13 cellular contexts compared by ENCODE assay signal in the genomic region with DNA sequence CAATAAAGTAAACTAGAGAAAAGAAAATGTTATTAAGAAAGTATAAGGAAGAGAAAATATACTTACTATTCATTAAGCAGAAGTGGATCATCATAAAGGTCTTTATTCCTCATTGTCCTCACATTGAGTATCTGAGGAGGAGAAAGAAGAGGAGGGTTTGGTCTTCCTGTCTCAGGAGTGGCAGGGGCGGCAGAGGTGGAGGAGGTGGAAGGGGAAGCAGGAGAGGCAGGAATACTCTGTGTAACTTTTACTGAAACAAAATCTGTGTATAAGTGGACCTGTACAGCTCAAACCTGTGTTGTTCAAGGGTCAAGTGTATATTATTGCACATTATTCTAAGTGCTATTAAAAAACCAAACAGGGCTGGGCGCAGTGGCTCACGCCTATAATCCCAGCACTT.
"Had no signal": no experiment of that assay in that cellular context is flagged by ENCODE, and none has a peak within 500 bp of the region (broad histone marks: within the 10 kb centered on the region; RNA-seq: fewer than 3 reads in every experiment).

No MANE protein-coding gene starts in this region.

- H3K36me3 Mint-ChIP-seq: natural killer cell treated with Interleukin-12 subunit alpha and Interleukin-12 subunit beta and Interleukin-15 and Interleukin-18, amount 100 ng/mL, for 72 hours; T-cell had no signal

- ATAC-seq: activated CD8-positive, alpha-beta T cell treated with anti-CD3 and anti-CD28 coated beads, Interleukin-2, amount 10 ng/mL, durations not matched to agents 7 days and 5 days; natural killer cell treated with Interleukin-12 subunit alpha and Interleukin-12 subunit beta and Interleukin-15 and Interleukin-18, amount 100 ng/mL, for 72 hours; T-cell had no signal

- H3K36me3 ChIP-seq: WERI-Rb-1 had no signal

- H3K27ac ChIP-seq: WERI-Rb-1 had no signal

- H3K27me3 Mint-ChIP-seq: dendritic cell treated with granulocyte-macrophage colony-stimulating factor and Interleukin-4, amounts not matched to agents 40 ng/mL and 50 ng/mL, for 4 days; natural killer cell treated with Interleukin-12 subunit alpha and Interleukin-12 subunit beta and Interleukin-15 and Interleukin-18, amount 100 ng/mL, for 72 hours; T-cell had no signal

- H3K4me3 Mint-ChIP-seq: activated CD8-positive, alpha-beta T cell treated with anti-CD3 and anti-CD28 coated beads, Interleukin-2, amount 10 ng/mL, durations not matched to agents 7 days and 5 days; activated T-helper 1 cell treated with anti-CD3 and anti-CD28 coated beads, Interleukin-12 subunit alpha, Interleukin-12 subunit beta, Interleukin-2, Interleukin-4 antibody, amounts not matched to agents 30 ng/mL and 10 ng/mL and 1 ng/mL, durations not matched to agents 14 hours and 24 hours and 36 hours; dendritic cell treated with granulocyte-macrophage colony-stimulating factor and Interleukin-4, amounts not matched to agents 40 ng/mL and 50 ng/mL, for 4 days; T-cell had no signal

- H3K9me3 Mint-ChIP-seq: activated T-helper 1 cell treated with anti-CD3 and anti-CD28 coated beads, Interleukin-12 subunit alpha, Interleukin-12 subunit beta, Interleukin-2, Interleukin-4 antibody, amounts not matched to agents 30 ng/mL and 10 ng/mL and 1 ng/mL, durations not matched to agents 14 hours and 24 hours and 36 hours; dendritic cell treated with granulocyte-macrophage colony-stimulating factor and Interleukin-4, amounts not matched to agents 40 ng/mL and 50 ng/mL, for 4 days; natural killer cell treated with Interleukin-12 subunit alpha and Interleukin-12 subunit beta and Interleukin-15 and Interleukin-18, amount 100 ng/mL, for 72 hours; T-cell had no signal

- H3K27ac Mint-ChIP-seq: activated CD8-positive, alpha-beta T cell treated with anti-CD3 and anti-CD28 coated beads, Interleukin-2, amount 10 ng/mL, durations not matched to agents 7 days and 5 days; activated T-helper 1 cell treated with anti-CD3 and anti-CD28 coated beads, Interleukin-12 subunit alpha, Interleukin-12 subunit beta, Interleukin-2, Interleukin-4 antibody, amounts not matched to agents 30 ng/mL and 10 ng/mL and 1 ng/mL, durations not matched to agents 14 hours and 24 hours and 36 hours; dendritic cell treated with granulocyte-macrophage colony-stimulating factor and Interleukin-4, amounts not matched to agents 40 ng/mL and 50 ng/mL, for 4 days; natural killer cell treated with Interleukin-12 subunit alpha and Interleukin-12 subunit beta and Interleukin-15 and Interleukin-18, amount 100 ng/mL, for 72 hours had no signal

- DNase-seq: activated CD4-positive, alpha-beta T cell treated with anti-CD3 and anti-CD28 coated beads for 4 hours; activated CD8-positive, alpha-beta memory T cell treated with anti-CD3 and anti-CD28 coated beads, Interleukin-2, amount 50 U/mL, for 48 hours; activated CD8-positive, alpha-beta T cell treated with anti-CD3 and anti-CD28 coated beads, Interleukin-2, amount 10 ng/mL, durations not matched to agents 7 days and 5 days; activated naive CD4-positive, alpha-beta T cell treated with Interleukin-2 at 50 U/mL for 16 hours; central memory CD4-positive, alpha-beta T cell; stimulated activated CD4-positive, alpha-beta T cell treated with anti-CD3 and anti-CD28 coated beads, Interleukin-15, amount 100 ng/mL, for 24 hours; stimulated activated CD4-positive, alpha-beta T cell treated with anti-CD3 and anti-CD28 coated beads, Interleukin-4, amount 100 ng/mL, for 24 hours; T-cell; WERI-Rb-1 had no signal

- H3K4me3 ChIP-seq: lung had no signal
